Comparison of ENCODE assay signal across 2 cellular contexts in the genomic region with DNA sequence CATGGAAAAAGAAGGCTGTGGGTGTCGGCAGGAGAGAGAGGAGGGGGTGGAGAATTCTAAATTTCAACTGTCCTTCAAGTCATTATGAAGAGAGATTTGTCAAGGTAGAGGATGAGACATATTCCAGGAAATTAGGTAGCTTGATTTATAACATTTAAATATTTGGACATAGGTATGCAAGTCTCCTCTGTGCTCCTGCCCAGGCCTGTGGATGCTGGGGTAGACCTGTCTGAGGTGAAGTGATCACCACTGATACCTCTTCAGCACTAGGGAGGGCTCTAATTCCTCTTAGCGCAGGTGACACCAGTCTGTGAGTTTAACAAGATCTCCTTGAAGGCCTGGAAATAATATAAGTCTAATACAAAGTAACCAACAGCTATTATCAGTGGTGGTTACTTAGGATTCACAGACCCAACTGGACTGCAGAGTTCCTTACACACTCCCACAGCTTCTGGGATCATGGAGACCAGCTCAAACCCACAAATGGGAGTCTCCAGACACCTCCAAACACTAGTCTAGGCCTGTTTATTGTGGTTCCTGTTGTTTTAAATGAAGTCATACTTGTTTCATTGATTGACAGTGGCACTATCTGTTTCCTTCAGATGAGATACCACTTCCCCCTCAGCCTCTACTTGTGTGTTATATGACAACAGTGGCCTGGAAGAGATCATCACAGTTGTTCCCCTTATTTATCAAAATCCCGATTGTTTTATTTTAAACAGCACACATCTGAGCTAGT.
TF ChIP-seq lines count a peak whose summit lies in the region.

No MANE protein-coding gene starts in this region.

TF ChIP-seq in IMR-90, 13 proteins besides CTCF, POLR2A, EP300 and RAD21:
- TF ChIP-seq BHLHE40 (IDR thresholded peaks at IDR 0.05; ENCODE audit: low read depth, low read length), result no peak
- no peak for TF ChIP-seq RCOR1 (IDR thresholded peaks at IDR 0.05; ENCODE audit: insufficient replicate concordance, low read length)
- no peak for TF ChIP-seq CHD1 (IDR thresholded peaks at IDR 0.05; ENCODE audit: low read depth, low read length)
- TF ChIP-seq MAZ (IDR thresholded peaks at IDR 0.05; ENCODE audit: borderline replicate concordance, low read depth, low read length), result no peak
- TF ChIP-seq, protein P1, sequence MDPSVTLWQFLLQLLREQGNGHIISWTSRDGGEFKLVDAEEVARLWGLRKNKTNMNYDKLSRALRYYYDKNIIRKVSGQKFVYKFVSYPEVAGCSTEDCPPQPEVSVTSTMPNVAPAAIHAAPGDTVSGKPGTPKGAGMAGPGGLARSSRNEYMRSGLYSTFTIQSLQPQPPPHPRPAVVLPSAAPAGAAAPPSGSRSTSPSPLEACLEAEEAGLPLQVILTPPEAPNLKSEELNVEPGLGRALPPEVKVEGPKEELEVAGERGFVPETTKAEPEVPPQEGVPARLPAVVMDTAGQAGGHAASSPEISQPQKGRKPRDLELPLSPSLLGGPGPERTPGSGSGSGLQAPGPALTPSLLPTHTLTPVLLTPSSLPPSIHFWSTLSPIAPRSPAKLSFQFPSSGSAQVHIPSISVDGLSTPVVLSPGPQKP (IDR thresholded peaks at IDR 0.05; ENCODE audit: borderline replicate concordance, low read depth, low read length), result no peak

TF ChIP-seq in K562, 482 proteins besides CTCF, POLR2A, EP300 and RAD21 (continues in another document):
- TF ChIP-seq, protein P2, sequence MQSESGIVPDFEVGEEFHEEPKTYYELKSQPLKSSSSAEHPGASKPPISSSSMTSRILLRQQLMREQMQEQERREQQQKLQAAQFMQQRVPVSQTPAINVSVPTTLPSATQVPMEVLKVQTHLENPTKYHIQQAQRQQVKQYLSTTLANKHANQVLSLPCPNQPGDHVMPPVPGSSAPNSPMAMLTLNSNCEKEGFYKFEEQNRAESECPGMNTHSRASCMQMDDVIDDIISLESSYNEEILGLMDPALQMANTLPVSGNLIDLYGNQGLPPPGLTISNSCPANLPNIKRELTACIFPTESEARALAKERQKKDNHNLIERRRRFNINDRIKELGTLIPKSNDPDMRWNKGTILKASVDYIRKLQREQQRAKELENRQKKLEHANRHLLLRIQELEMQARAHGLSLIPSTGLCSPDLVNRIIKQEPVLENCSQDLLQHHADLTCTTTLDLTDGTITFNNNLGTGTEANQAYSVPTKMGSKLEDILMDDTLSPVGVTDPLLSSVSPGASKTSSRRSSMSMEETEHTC (IDR thresholded peaks at IDR 0.05), result no peak
- TF ChIP-seq ZNF311 (CRISPR knock-in tag; IDR thresholded peaks at IDR 0.05), result 0 out of 2 replicates have a peak, but pooled peaks have one; percentile 3
- TF ChIP-seq ELF1 (tag; IDR thresholded peaks at IDR 0.05), result no peak
- no peak for TF ChIP-seq ZNF175 (CRISPR knock-in tag; IDR thresholded peaks at IDR 0.05; ENCODE audit: low read depth)
- TF ChIP-seq, protein P3, sequence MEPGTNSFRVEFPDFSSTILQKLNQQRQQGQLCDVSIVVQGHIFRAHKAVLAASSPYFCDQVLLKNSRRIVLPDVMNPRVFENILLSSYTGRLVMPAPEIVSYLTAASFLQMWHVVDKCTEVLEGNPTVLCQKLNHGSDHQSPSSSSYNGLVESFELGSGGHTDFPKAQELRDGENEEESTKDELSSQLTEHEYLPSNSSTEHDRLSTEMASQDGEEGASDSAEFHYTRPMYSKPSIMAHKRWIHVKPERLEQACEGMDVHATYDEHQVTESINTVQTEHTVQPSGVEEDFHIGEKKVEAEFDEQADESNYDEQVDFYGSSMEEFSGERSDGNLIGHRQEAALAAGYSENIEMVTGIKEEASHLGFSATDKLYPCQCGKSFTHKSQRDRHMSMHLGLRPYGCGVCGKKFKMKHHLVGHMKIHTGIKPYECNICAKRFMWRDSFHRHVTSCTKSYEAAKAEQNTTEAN (CRISPR knock-in tag; IDR thresholded peaks at IDR 0.05), result no peak
- TF ChIP-seq SAFB (IDR thresholded peaks at IDR 0.05; ENCODE audit: borderline replicate concordance, low read depth, low read length), result no peak
- TF ChIP-seq HEY1 (CRISPR knock-in tag; IDR thresholded peaks at IDR 0.05; ENCODE audit: borderline replicate concordance), result no peak
- no peak for TF ChIP-seq NFE2 (IDR thresholded peaks at IDR 0.05; ENCODE audit: low read depth)
- TF ChIP-seq BDP1 (IDR thresholded peaks at IDR 0.05; ENCODE audit: insufficient read depth, insufficient read length), result no peak
- no peak for TF ChIP-seq NUFIP1 (IDR thresholded peaks at IDR 0.05; ENCODE audit: partially characterized antibody)
- TF ChIP-seq POLR3G (IDR thresholded peaks at IDR 0.05; ENCODE audit: extremely low read depth, insufficient read length, insufficient replicate concordance), result no peak
- no peak for TF ChIP-seq YBX1 (IDR thresholded peaks at IDR 0.05)
- TF ChIP-seq CBX2 (IDR thresholded peaks at IDR 0.05; ENCODE audit: insufficient read depth, low read length, poor library complexity, severe bottlenecking), result no peak
- no peak for TF ChIP-seq CCAR2 (IDR thresholded peaks at IDR 0.05; ENCODE audit: low read depth, low read length)
- TF ChIP-seq HNRNPL (IDR thresholded peaks at IDR 0.05; ENCODE audit: low read depth, low read length), result no peak
- TF ChIP-seq, protein P4, sequence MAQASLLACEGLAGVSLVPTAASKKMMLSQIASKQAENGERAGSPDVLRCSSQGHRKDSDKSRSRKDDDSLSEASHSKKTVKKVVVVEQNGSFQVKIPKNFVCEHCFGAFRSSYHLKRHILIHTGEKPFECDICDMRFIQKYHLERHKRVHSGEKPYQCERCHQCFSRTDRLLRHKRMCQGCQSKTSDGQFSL (CRISPR knock-in tag; IDR thresholded peaks at IDR 0.05), result no peak
- TF ChIP-seq, protein P4 (tag; IDR thresholded peaks at IDR 0.05), result no peak
- TF ChIP-seq RFX7 (CRISPR knock-in tag; IDR thresholded peaks at IDR 0.05), result no peak
- TF ChIP-seq, protein P5, sequence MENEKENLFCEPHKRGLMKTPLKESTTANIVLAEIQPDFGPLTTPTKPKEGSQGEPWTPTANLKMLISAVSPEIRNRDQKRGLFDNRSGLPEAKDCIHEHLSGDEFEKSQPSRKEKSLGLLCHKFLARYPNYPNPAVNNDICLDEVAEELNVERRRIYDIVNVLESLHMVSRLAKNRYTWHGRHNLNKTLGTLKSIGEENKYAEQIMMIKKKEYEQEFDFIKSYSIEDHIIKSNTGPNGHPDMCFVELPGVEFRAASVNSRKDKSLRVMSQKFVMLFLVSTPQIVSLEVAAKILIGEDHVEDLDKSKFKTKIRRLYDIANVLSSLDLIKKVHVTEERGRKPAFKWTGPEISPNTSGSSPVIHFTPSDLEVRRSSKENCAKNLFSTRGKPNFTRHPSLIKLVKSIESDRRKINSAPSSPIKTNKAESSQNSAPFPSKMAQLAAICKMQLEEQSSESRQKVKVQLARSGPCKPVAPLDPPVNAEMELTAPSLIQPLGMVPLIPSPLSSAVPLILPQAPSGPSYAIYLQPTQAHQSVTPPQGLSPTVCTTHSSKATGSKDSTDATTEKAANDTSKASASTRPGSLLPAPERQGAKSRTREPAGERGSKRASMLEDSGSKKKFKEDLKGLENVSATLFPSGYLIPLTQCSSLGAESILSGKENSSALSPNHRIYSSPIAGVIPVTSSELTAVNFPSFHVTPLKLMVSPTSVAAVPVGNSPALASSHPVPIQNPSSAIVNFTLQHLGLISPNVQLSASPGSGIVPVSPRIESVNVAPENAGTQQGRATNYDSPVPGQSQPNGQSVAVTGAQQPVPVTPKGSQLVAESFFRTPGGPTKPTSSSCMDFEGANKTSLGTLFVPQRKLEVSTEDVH (IDR thresholded peaks at IDR 0.05; ENCODE audit: low read depth, partially characterized antibody), result no peak
- no peak for TF ChIP-seq ZNF589 (CRISPR knock-in tag; IDR thresholded peaks at IDR 0.05; ENCODE audit: low read depth)
- TF ChIP-seq, protein P6, sequence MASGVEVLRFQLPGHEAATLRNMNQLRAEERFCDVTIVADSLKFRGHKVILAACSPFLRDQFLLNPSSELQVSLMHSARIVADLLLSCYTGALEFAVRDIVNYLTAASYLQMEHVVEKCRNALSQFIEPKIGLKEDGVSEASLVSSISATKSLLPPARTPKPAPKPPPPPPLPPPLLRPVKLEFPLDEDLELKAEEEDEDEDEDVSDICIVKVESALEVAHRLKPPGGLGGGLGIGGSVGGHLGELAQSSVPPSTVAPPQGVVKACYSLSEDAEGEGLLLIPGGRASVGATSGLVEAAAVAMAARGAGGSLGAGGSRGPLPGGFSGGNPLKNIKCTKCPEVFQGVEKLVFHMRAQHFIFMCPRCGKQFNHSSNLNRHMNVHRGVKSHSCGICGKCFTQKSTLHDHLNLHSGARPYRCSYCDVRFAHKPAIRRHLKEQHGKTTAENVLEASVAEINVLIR (CRISPR knock-in tag; IDR thresholded peaks at IDR 0.05), result 0 out of 2 replicates have a peak, but pooled peaks have one; percentile 1
- TF ChIP-seq, protein P7, sequence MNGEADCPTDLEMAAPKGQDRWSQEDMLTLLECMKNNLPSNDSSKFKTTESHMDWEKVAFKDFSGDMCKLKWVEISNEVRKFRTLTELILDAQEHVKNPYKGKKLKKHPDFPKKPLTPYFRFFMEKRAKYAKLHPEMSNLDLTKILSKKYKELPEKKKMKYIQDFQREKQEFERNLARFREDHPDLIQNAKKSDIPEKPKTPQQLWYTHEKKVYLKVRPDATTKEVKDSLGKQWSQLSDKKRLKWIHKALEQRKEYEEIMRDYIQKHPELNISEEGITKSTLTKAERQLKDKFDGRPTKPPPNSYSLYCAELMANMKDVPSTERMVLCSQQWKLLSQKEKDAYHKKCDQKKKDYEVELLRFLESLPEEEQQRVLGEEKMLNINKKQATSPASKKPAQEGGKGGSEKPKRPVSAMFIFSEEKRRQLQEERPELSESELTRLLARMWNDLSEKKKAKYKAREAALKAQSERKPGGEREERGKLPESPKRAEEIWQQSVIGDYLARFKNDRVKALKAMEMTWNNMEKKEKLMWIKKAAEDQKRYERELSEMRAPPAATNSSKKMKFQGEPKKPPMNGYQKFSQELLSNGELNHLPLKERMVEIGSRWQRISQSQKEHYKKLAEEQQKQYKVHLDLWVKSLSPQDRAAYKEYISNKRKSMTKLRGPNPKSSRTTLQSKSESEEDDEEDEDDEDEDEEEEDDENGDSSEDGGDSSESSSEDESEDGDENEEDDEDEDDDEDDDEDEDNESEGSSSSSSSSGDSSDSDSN (IDR thresholded peaks at IDR 0.05; ENCODE audit: borderline replicate concordance in 1 of 2, low read depth in 2 of 2, low read length in 2 of 2), result no peak
- peak; percentile 50; the same call in 1 of the 2 replicates for TF ChIP-seq ATF7 (IDR thresholded peaks at IDR 0.05)
- TF ChIP-seq SIN3B (IDR thresholded peaks at IDR 0.05; ENCODE audit: low read depth), result no peak
- TF ChIP-seq RNF2 (IDR thresholded peaks at IDR 0.05), result no peak
- TF ChIP-seq MEF2D (tag; conservative IDR thresholded peaks at IDR 0.05; ENCODE audit: low read depth), result no peak
- TF ChIP-seq ARID1B (IDR thresholded peaks at IDR 0.05), result peak; percentile 36; the same call in 1 of the 2 replicates
- TF ChIP-seq, protein P8, sequence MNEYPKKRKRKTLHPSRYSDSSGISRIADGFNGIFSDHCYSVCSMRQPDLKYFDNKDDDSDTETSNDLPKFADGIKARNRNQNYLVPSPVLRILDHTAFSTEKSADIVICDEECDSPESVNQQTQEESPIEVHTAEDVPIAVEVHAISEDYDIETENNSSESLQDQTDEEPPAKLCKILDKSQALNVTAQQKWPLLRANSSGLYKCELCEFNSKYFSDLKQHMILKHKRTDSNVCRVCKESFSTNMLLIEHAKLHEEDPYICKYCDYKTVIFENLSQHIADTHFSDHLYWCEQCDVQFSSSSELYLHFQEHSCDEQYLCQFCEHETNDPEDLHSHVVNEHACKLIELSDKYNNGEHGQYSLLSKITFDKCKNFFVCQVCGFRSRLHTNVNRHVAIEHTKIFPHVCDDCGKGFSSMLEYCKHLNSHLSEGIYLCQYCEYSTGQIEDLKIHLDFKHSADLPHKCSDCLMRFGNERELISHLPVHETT (CRISPR knock-in tag; conservative IDR thresholded peaks at IDR 0.05 in 1 of 2, IDR thresholded peaks at IDR 0.05 in 1 of 2), result no peak
- TF ChIP-seq HMG20B (CRISPR knock-in tag; IDR thresholded peaks at IDR 0.05), result 0 out of 2 replicates have a peak, but pooled peaks have one; percentile 7
- TF ChIP-seq HDAC3 (IDR thresholded peaks at IDR 0.05; ENCODE audit: borderline replicate concordance, partially characterized antibody), result no peak
- TF ChIP-seq, protein P9, sequence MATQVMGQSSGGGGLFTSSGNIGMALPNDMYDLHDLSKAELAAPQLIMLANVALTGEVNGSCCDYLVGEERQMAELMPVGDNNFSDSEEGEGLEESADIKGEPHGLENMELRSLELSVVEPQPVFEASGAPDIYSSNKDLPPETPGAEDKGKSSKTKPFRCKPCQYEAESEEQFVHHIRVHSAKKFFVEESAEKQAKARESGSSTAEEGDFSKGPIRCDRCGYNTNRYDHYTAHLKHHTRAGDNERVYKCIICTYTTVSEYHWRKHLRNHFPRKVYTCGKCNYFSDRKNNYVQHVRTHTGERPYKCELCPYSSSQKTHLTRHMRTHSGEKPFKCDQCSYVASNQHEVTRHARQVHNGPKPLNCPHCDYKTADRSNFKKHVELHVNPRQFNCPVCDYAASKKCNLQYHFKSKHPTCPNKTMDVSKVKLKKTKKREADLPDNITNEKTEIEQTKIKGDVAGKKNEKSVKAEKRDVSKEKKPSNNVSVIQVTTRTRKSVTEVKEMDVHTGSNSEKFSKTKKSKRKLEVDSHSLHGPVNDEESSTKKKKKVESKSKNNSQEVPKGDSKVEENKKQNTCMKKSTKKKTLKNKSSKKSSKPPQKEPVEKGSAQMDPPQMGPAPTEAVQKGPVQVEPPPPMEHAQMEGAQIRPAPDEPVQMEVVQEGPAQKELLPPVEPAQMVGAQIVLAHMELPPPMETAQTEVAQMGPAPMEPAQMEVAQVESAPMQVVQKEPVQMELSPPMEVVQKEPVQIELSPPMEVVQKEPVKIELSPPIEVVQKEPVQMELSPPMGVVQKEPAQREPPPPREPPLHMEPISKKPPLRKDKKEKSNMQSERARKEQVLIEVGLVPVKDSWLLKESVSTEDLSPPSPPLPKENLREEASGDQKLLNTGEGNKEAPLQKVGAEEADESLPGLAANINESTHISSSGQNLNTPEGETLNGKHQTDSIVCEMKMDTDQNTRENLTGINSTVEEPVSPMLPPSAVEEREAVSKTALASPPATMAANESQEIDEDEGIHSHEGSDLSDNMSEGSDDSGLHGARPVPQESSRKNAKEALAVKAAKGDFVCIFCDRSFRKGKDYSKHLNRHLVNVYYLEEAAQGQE (CRISPR knock-in tag; IDR thresholded peaks at IDR 0.05; ENCODE audit: low read depth), result no peak
- TF ChIP-seq NFRKB (IDR thresholded peaks at IDR 0.05; ENCODE audit: low read depth), result no peak
- no peak for TF ChIP-seq MYBL2 (IDR thresholded peaks at IDR 0.05; ENCODE audit: low read depth)
- no peak for TF ChIP-seq MYBL2 (CRISPR knock-in tag; IDR thresholded peaks at IDR 0.05; ENCODE audit: borderline replicate concordance)
- TF ChIP-seq, protein P10, sequence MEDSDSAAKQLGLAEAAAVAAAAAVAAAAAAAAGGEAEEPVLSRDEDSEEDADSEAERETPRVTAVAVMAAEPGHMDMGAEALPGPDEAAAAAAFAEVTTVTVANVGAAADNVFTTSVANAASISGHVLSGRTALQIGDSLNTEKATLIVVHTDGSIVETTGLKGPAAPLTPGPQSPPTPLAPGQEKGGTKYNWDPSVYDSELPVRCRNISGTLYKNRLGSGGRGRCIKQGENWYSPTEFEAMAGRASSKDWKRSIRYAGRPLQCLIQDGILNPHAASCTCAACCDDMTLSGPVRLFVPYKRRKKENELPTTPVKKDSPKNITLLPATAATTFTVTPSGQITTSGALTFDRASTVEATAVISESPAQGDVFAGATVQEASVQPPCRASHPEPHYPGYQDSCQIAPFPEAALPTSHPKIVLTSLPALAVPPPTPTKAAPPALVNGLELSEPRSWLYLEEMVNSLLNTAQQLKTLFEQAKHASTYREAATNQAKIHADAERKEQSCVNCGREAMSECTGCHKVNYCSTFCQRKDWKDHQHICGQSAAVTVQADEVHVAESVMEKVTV (CRISPR knock-in tag; IDR thresholded peaks at IDR 0.05), result no peak
